In genomic region chr2:3535467-3535793, GRCh38 we compare ENCODE assay signal across 11 cellular contexts. TPM values are rescaled to one million over a fixed set of nuclear protein-coding genes. Genes with fewer than 3 reads are reported as not detected.
A peak's percentile ranks its signal among the peaks of the same experiment; 100 is the strongest.
DNase-seq lines count a peak whose midpoint lies in the region; ATAC-seq and TF ChIP-seq lines count a peak whose summit lies in the region.
"Had no signal": no experiment of that assay in that cellular context is flagged by ENCODE, and none has a peak within 500 bp of the region (broad histone marks: within the 10 kb centered on the region; RNA-seq: fewer than 3 reads in every experiment).

No MANE protein-coding gene starts in this region.

- peak overlapping the region; percentile 72 to 96 for H4K8ac ChIP-seq in IMR-90 (ENCODE audit: low read depth in 2 of 2, low read length in 2 of 2)

- H2BK5ac ChIP-seq in IMR-90 (ENCODE audit: low read depth, low read length, poor library complexity, severe bottlenecking): peak overlapping the region; percentile 97

- intact Hi-C loops in IMR-90 (cut with micrococcal nuclease): no loop called here

- no peaks in the 10 kb centered on the region for H3K9me3 ChIP-seq in IMR-90 (ENCODE audit: control insufficient read depth, insufficient read depth, low read length)

- dilution Hi-C loops in IMR-90 (cut with HindIII; ENCODE audit: low sequenced_read_pairs, unreplicated experiment): no loop called here

- no TSS peak for BruUV-seq in IMR-90 (replicated peaks; lab: Mats Ljungman, UMichigan)

- peak overlapping the region in 1 of 2 donors; percentile 40 for H3K4me3 Mint-ChIP-seq in effector memory CD8-positive, alpha-beta T cell
- H3K4me3 Mint-ChIP-seq in neural crest cell: no peak overlapping the region
- H3K4me3 Mint-ChIP-seq: central memory CD8-positive, alpha-beta T cell had no signal

- peak overlapping the region; percentile 62 to 76 for H3K27ac Mint-ChIP-seq in effector memory CD8-positive, alpha-beta T cell
- peak overlapping the region; percentile 38 for H3K27ac Mint-ChIP-seq in neural crest cell (ENCODE audit: unreplicated experiment)

- POLR2A ChIA-PET in AG04449 (lab: Yijun Ruan, JAX): interaction anchor here (1.8 to 1.9 kb wide), 2 partner anchors 11 to 23 kb away, joined by 9 to 10 read pairs; partner anchors contain the start of gene RNASEH1
- POLR2A ChIA-PET in IMR-90 (lab: Charles Lee; ENCODE audit: unreplicated experiment): no interaction called here

- ATAC-seq in IMR-90 (ENCODE audit: low read depth) (no peak), GM18867 (IDR thresholded peaks at IDR 0.05; ENCODE audit: unreplicated experiment) (no peak)
- no peak for ATAC-seq in effector memory CD8-positive, alpha-beta T cell (replicated peaks)
- no peak for ATAC-seq in activated CD4-positive, CD25-positive, alpha-beta regulatory T cell treated with anti-CD3 and anti-CD28 coated beads, Interleukin-2, amount 50 U/mL, for 24 hours

- H3K4ac ChIP-seq in IMR-90 (ENCODE audit: low read depth, low read length): peak overlapping the region; percentile 99

- H2BK120ac ChIP-seq in IMR-90 (ENCODE audit: low read depth, low read length): peak overlapping the region; percentile 99

- peak overlapping the region; percentile 82 for H2BK20ac ChIP-seq in IMR-90 (ENCODE audit: low read depth, low read length)

- no peak for TF ChIP-seq POLR2A in IMR-90 (IDR thresholded peaks at IDR 0.05; ENCODE audit: low read depth, low read length)

- peak overlapping the region; percentile 85 for H2AFZ ChIP-seq in IMR-90 (replicated peaks; ENCODE audit: low read length, poor library complexity)

- H3K4me3 ChIP-seq in AG04449 (ENCODE audit: low read depth, low read length): peak overlapping the region; percentile 58; the same call in 1 of the 2 replicates
- peak overlapping the region; percentile 43; the same call in 1 of the 2 replicates for H3K4me3 ChIP-seq in IMR-90 (ENCODE audit: insufficient read depth, low read depth, low read length)

- no peaks in the 10 kb centered on the region for H4K20me1 ChIP-seq in IMR-90 (ENCODE audit: insufficient read depth, low read length)

- CTCF ChIA-PET in AG04449 (lab: Yijun Ruan, JAX): interaction anchor here (1.0 to 3.8 kb wide), 4 partner anchors 10 to 111 kb away, joined by 3 to 16 read pairs (median 4); no protein-coding TSS in a partner anchor
- CTCF ChIA-PET in IMR-90 (lab: Yijun Ruan, JAX): no interaction called here

- peak overlapping the region; percentile 99 for H3K23ac ChIP-seq in IMR-90 (ENCODE audit: low read depth, low read length)

- H3K27ac ChIP-seq in IMR-90 (ENCODE audit: insufficient read depth, low read length): peak overlapping the region; percentile 99

- H3K9ac ChIP-seq in IMR-90 (ENCODE audit: low read depth, low read length): peak overlapping the region; percentile 91

- no peak for TF ChIP-seq RAD21 in IMR-90 (IDR thresholded peaks at IDR 0.05; ENCODE audit: low read length)

- H2BK15ac ChIP-seq in IMR-90 (ENCODE audit: low read depth, low read length): peak overlapping the region; percentile 88; the same call in 2 of the 3 replicates

- H4K5ac ChIP-seq in IMR-90 (ENCODE audit: low read depth, low read length): peak overlapping the region; percentile 97

- H3K27me3 Mint-ChIP-seq in effector memory CD8-positive, alpha-beta T cell: no peaks in the 10 kb centered on the region
- H3K27me3 Mint-ChIP-seq in neural crest cell (ENCODE audit: low read depth): no peaks in the 10 kb centered on the region
- H3K27me3 Mint-ChIP-seq: central memory CD8-positive, alpha-beta T cell had no signal

- peaks cover 13% of the 10 kb centered on the region for H3K4me1 ChIP-seq in IMR-90 (ENCODE audit: control insufficient read depth, insufficient read depth, low read length)

- H3K18ac ChIP-seq in IMR-90 (ENCODE audit: low read depth, low read length): peak overlapping the region; percentile 98

- H3K36me3 ChIP-seq in IMR-90 (ENCODE audit: control insufficient read depth, insufficient read depth, low read length): peaks cover 6% of the 10 kb centered on the region

- no peaks in the 10 kb centered on the region for H3K4me1 Mint-ChIP-seq in effector memory CD8-positive, alpha-beta T cell (ENCODE audit: low read depth in 2 of 2)
- peaks cover 12% of the 10 kb centered on the region for H3K4me1 Mint-ChIP-seq in neural crest cell
- H3K4me1 Mint-ChIP-seq: central memory CD8-positive, alpha-beta T cell had no signal

- H3K56ac ChIP-seq in IMR-90 (ENCODE audit: extremely low read depth, insufficient read depth, low read length): peak overlapping the region; percentile 89

- peaks cover 0 to 9% of the 10 kb centered on the region in 2 experiments; a peak in 2 of 4 replicates for H3K79me1 ChIP-seq in IMR-90 (ENCODE audit: low read depth in 1 of 2, low read length in 2 of 2)

- peak overlapping the region; percentile 92 for H2AK5ac ChIP-seq in IMR-90 (ENCODE audit: low read depth, low read length)

- in situ Hi-C loops in IMR-90 (cut with MboI; ENCODE audit: low sequenced_read_pairs) (no loop called here), G401 (cut with HindIII; ENCODE audit: low sequenced_read_pairs) (no loop called here)

- peak overlapping the region; percentile 95 for H2AK9ac ChIP-seq in IMR-90 (replicated peaks; ENCODE audit: low read depth, low read length, poor library complexity)

- H3K9me3 Mint-ChIP-seq in effector memory CD8-positive, alpha-beta T cell: no peaks in the 10 kb centered on the region
- no peaks in the 10 kb centered on the region for H3K9me3 Mint-ChIP-seq in neural crest cell
- H3K9me3 Mint-ChIP-seq: central memory CD8-positive, alpha-beta T cell had no signal

- DNase-seq in AG04449 (ENCODE audit: low read depth, low spot score) (no peak), IMR-90 (no peak), neural crest cell (ENCODE audit: low read depth, low spot score) (no peak), NCI-H1436 (lab: John Stamatoyannopoulos, UW) (no peak), G401 (ENCODE audit: low spot score) (no peak)
- DNase-seq in effector memory CD8-positive, alpha-beta T cell: no peak
- DNase-seq: Karpas-422 had no signal

- TF ChIP-seq CTCF in AG04449 (IDR thresholded peaks at IDR 0.05; ENCODE audit: insufficient read depth, low read length, missing control alignments) (no peak), IMR-90 (conservative IDR thresholded peaks at IDR 0.05; ENCODE audit: low read depth, low read length) (no peak), neural crest cell (conservative IDR thresholded peaks at IDR 0.05) (no peak)

- H3K9me1 ChIP-seq in IMR-90 (ENCODE audit: insufficient read depth, low read length): peaks cover 10% of the 10 kb centered on the region; the same call in 1 of the 2 replicates

- WGBS in IMR-90 (ENCODE audit: extremely low coverage in 2 of 2, insufficient read length in 1 of 2), 2 experiments: 68% methylated on average over 5 of the region's 5 CpGs; no CpG with 5 or more reads in 1 of the 2 experiments

- peak overlapping the region; percentile 89 for H3K4me2 ChIP-seq in IMR-90 (ENCODE audit: low read depth, low read length)

- H3K27me3 ChIP-seq in IMR-90 (ENCODE audit: control insufficient read depth, insufficient read depth, low read length): no peaks in the 10 kb centered on the region

- peaks cover 13% of the 10 kb centered on the region for H3K36me3 Mint-ChIP-seq in effector memory CD8-positive, alpha-beta T cell (ENCODE audit: insufficient read depth)
- no peaks in the 10 kb centered on the region for H3K36me3 Mint-ChIP-seq in neural crest cell (ENCODE audit: low read depth)

- peak overlapping the region; percentile 96 for H3K14ac ChIP-seq in IMR-90 (replicated peaks; ENCODE audit: low read depth, low read length)

- H4K91ac ChIP-seq in IMR-90 (ENCODE audit: insufficient read depth, low read depth, low read length): peak overlapping the region; percentile 99

TF ChIP-seq in IMR-90, 13 proteins besides CTCF, POLR2A, EP300 and RAD21 (continues in another document):
- TF ChIP-seq MAFK (IDR thresholded peaks at IDR 0.05; ENCODE audit: low read depth, low read length): no peak
- TF ChIP-seq NFE2L2 (IDR thresholded peaks at IDR 0.05; ENCODE audit: low read depth, low read length): no peak
- no peak for TF ChIP-seq FOS (IDR thresholded peaks at IDR 0.05; ENCODE audit: low read depth, low read length)
- TF ChIP-seq RFX5 (IDR thresholded peaks at IDR 0.05; ENCODE audit: low read depth, low read length): no peak
- TF ChIP-seq ELK1 (IDR thresholded peaks at IDR 0.05; ENCODE audit: borderline replicate concordance, low read depth, low read length): no peak

RNA-seq across cellular contexts. Expression of gene ADI1, which starts 16.1 kb away (rescaled TPM):
- total RNA-seq in IMR-90 (2012; rRNA removed) (43.2 and 49.7 TPM in 2 replicates), neural crest cell (32.4 and 32.8 TPM in 2 replicates)
- polyA plus RNA-seq in IMR-90 (2012; rRNA removed): 40.7 and 46.0 TPM in 2 replicates
- 29.8 and 43.8 TPM in 2 replicates for polyA plus RNA-seq in IMR-90 (2012; cell fraction: cytosol; rRNA removed)
- polyA plus RNA-seq in IMR-90 (2012; cell fraction: nucleus; rRNA removed; ENCODE audit: low replicate concordance): 17.0 and 52.0 TPM in 2 replicates
- total RNA-seq in G401 (2014; rRNA removed; shearing (Covaris generic)): 48.4 and 63.2 TPM in 2 replicates

RNA-seq across cellular contexts. Expression of gene RNASEH1, which starts 22.7 kb away (rescaled TPM):
- total RNA-seq in IMR-90 (2012; rRNA removed) (23.7 and 38.3 TPM in 2 replicates), neural crest cell (28.9 and 33.7 TPM in 2 replicates)
- polyA plus RNA-seq in IMR-90 (2012; rRNA removed): 21.7 and 23.5 TPM in 2 replicates
- 11.6 and 14.9 TPM in 2 replicates for polyA plus RNA-seq in IMR-90 (2012; cell fraction: cytosol; rRNA removed)
- 6.1 and 14.1 TPM in 2 replicates for polyA plus RNA-seq in IMR-90 (2012; cell fraction: nucleus; rRNA removed; ENCODE audit: low replicate concordance)
- total RNA-seq in G401 (2014; rRNA removed; shearing (Covaris generic)): 36.6 and 41.7 TPM in 2 replicates

RNA-seq across cellular contexts. Expression of gene RPS7, which starts 39.6 kb away (rescaled TPM):
- 3,111 and 3,387 TPM in 2 replicates for total RNA-seq in IMR-90 (2012; rRNA removed)
- 1,199 and 1,260 TPM in 2 replicates for polyA plus RNA-seq in IMR-90 (2012; rRNA removed)
- 1,489 and 3,890 TPM in 2 replicates for polyA plus RNA-seq in IMR-90 (2012; cell fraction: cytosol; rRNA removed)
- 261 and 727 TPM in 2 replicates for polyA plus RNA-seq in IMR-90 (2012; cell fraction: nucleus; rRNA removed; ENCODE audit: low replicate concordance)
- total RNA-seq in neural crest cell: 1,758 and 1,929 TPM in 2 replicates
- 3,161 and 4,026 TPM in 2 replicates for total RNA-seq in G401 (2014; rRNA removed; shearing (Covaris generic))

RNA-seq across cellular contexts. Expression of gene COLEC11, which starts 59.5 kb away (rescaled TPM):
- total RNA-seq in IMR-90 (2012; rRNA removed) (under 0.01 and 0.28 TPM in 2 replicates), neural crest cell (not detected in 2 replicates)
- 0.24 and 0.55 TPM in 2 replicates for polyA plus RNA-seq in IMR-90 (2012; rRNA removed)
- 0.34 and 0.45 TPM in 2 replicates for polyA plus RNA-seq in IMR-90 (2012; cell fraction: cytosol; rRNA removed)
- polyA plus RNA-seq in IMR-90 (2012; cell fraction: nucleus; rRNA removed; ENCODE audit: low replicate concordance): 0.12 TPM in 1 of 2 replicates, not detected in the other
- 2.1 TPM in 1 of 2 replicates, not detected in the other for total RNA-seq in G401 (2014; rRNA removed; shearing (Covaris generic))
- total RNA-seq: H7 had no signal
